In the genomic region with DNA sequence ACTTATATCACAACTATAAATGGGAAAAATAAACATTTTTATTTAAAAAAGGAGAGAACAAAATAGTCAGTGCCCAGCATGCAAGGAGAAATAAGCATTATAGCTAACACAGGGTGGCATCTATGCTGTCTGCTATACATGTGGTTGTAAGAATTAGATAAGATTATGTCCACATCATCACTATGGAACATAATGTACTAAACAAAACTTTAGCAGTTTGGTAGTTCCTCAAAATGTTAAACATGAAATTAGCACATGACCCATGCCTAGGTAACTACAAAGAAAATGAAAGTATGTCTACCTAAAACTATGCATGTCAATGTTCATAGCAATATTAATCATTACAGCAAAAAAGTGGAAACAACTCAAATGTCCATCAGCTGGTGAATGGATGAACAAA, we compare ENCODE assay signal across 19 cellular contexts. TPM values are rescaled to one million over a fixed set of nuclear protein-coding genes. Genes with fewer than 3 reads are reported as not detected.
DNase-seq lines count a peak whose midpoint lies in the region; ATAC-seq and TF ChIP-seq lines count a peak whose summit lies in the region.
"Had no signal": no experiment of that assay in that cellular context is flagged by ENCODE, and none has a peak within 500 bp of the region (broad histone marks: within the 10 kb centered on the region; RNA-seq: fewer than 3 reads in every experiment).

No MANE protein-coding gene starts in this region.

- peaks cover 30% of the 10 kb centered on the region for H3K36me3 Mint-ChIP-seq in activated CD8-positive, alpha-beta memory T cell treated with anti-CD3 and anti-CD28 coated beads, Interleukin-2, amount 10 ng/mL, durations not matched to agents 7 days and 5 days

- CTCF ChIA-PET in activated CD8-positive, alpha-beta memory T cell treated with anti-CD3 and anti-CD28 coated beads, Interleukin-2, amount 10 ng/mL, durations not matched to agents 7 days and 5 days (lab: Charles Lee): no interaction called here

- DNase-seq in NOMO-1 treated with DMSO at 0.1 percent for 48 hours (lab: John Stamatoyannopoulos, UW; ENCODE audit: unreplicated experiment) (peak; percentile 19), NOMO-1 treated with dmso at 0.1 percent for 144 hours (lab: John Stamatoyannopoulos, UW; ENCODE audit: unreplicated experiment) (no peak), choroid plexus epithelial cell (ENCODE audit: low read depth) (peak; percentile 10), upper lobe of right lung (no peak), NCI-H1436 treated with DMSO at 0.1 percent for 48 hours (lab: John Stamatoyannopoulos, UW) (no peak)
- no peak for DNase-seq in activated CD8-positive, alpha-beta memory T cell treated with anti-CD3 and anti-CD28 coated beads, Interleukin-2, amount 10 ng/mL, durations not matched to agents 7 days and 5 days
- no peak for DNase-seq in activated CD4-positive, CD25-positive, alpha-beta regulatory T cell (lab: John Stamatoyannopoulos, UW)
- DNase-seq: CD4-positive, alpha-beta memory T cell; DMS153; MG63; NCI-H1105; NCI-H2081 treated with DMSO at 0.1 percent for 48 hours; NCI-H2171 treated with DMSO at 0.1 percent for 48 hours; NCI-H446; NCI-H526 had no signal

- H2AFZ ChIP-seq in OCI-LY3 (ENCODE audit: low read depth, low read length): no peak overlapping the region

- H3K27ac Mint-ChIP-seq in activated CD8-positive, alpha-beta memory T cell treated with anti-CD3 and anti-CD28 coated beads, Interleukin-2, amount 10 ng/mL, durations not matched to agents 7 days and 5 days: no peak overlapping the region
- H3K27ac Mint-ChIP-seq: CD4-positive, alpha-beta memory T cell had no signal

- ATAC-seq in upper lobe of right lung: peak; percentile 78
- no peak for ATAC-seq in activated CD8-positive, alpha-beta memory T cell treated with anti-CD3 and anti-CD28 coated beads, Interleukin-2, amount 10 ng/mL, durations not matched to agents 7 days and 5 days
- ATAC-seq: SK-N-SH treated with all-trans-retinoic acid at 6 μM for 48 hours had no signal

- H3K9me3 ChIP-seq in OCI-LY3 (ENCODE audit: insufficient read depth, low read length) (no peaks in the 10 kb centered on the region), upper lobe of right lung (no peaks in the 10 kb centered on the region)
- H3K9me3 ChIP-seq: BLaER1 treated with 17β-estradiol and CSF1 and Interleukin-3, amounts not matched to agents 10 nM and 100 nM; MG63 had no signal

- no peak overlapping the region for H3K9ac ChIP-seq in OCI-LY3 (ENCODE audit: low read length)
- H3K9ac ChIP-seq: BLaER1 treated with 17β-estradiol and CSF1 and Interleukin-3, amounts not matched to agents 10 nM and 100 nM had no signal

- H3K79me2 ChIP-seq in OCI-LY3 (ENCODE audit: low read length): no peaks in the 10 kb centered on the region

- H3K4me1 Mint-ChIP-seq in activated CD8-positive, alpha-beta memory T cell treated with anti-CD3 and anti-CD28 coated beads, Interleukin-2, amount 10 ng/mL, durations not matched to agents 7 days and 5 days: no peaks in the 10 kb centered on the region

- H3K4me3 ChIP-seq in OCI-LY3 (ENCODE audit: low read length): no peak overlapping the region
- H3K4me3 ChIP-seq in choroid plexus epithelial cell (ENCODE audit: low read depth, low read length): no peak overlapping the region
- H3K4me3 ChIP-seq in upper lobe of right lung: no peak overlapping the region
- H3K4me3 ChIP-seq: BLaER1 treated with 17β-estradiol and CSF1 and Interleukin-3, amounts not matched to agents 10 nM and 100 nM; MG63 had no signal

- H3K27me3 Mint-ChIP-seq in activated CD8-positive, alpha-beta memory T cell treated with anti-CD3 and anti-CD28 coated beads, Interleukin-2, amount 10 ng/mL, durations not matched to agents 7 days and 5 days: no peaks in the 10 kb centered on the region
- H3K27me3 Mint-ChIP-seq: CD4-positive, alpha-beta memory T cell had no signal

- 0 out of 2 replicates have a peak overlapping the region, but pooled peaks have one; percentile 7 for H3K4me2 ChIP-seq in OCI-LY3 (ENCODE audit: low read length)
- H3K4me2 ChIP-seq: BLaER1 treated with 17β-estradiol and CSF1 and Interleukin-3, amounts not matched to agents 10 nM and 100 nM had no signal

- H3K9me3 Mint-ChIP-seq in activated CD8-positive, alpha-beta memory T cell treated with anti-CD3 and anti-CD28 coated beads, Interleukin-2, amount 10 ng/mL, durations not matched to agents 7 days and 5 days (ENCODE audit: low read depth): no peaks in the 10 kb centered on the region
- H3K9me3 Mint-ChIP-seq: CD4-positive, alpha-beta memory T cell had no signal

- TF ChIP-seq CTCF in OCI-LY3 (IDR thresholded peaks at IDR 0.05; ENCODE audit: low read depth, low read length): no peak
- TF ChIP-seq CTCF in choroid plexus epithelial cell (conservative IDR thresholded peaks at IDR 0.05; ENCODE audit: low read depth, low read length): no peak
- no peak for TF ChIP-seq CTCF in upper lobe of right lung (IDR thresholded peaks at IDR 0.05)

- H3K27me3 ChIP-seq in OCI-LY3 (ENCODE audit: low read depth, low read length) (no peaks in the 10 kb centered on the region), upper lobe of right lung (no peaks in the 10 kb centered on the region)
- H3K27me3 ChIP-seq: BLaER1 treated with 17β-estradiol and CSF1 and Interleukin-3, amounts not matched to agents 10 nM and 100 nM; MG63 had no signal

- H3K4me1 ChIP-seq in OCI-LY3 (ENCODE audit: low read length): peaks cover 4% of the 10 kb centered on the region; the same call in 1 of the 2 replicates
- H3K4me1 ChIP-seq in upper lobe of right lung: no peaks in the 10 kb centered on the region
- H3K4me1 ChIP-seq: BLaER1 treated with 17β-estradiol and CSF1 and Interleukin-3, amounts not matched to agents 10 nM and 100 nM had no signal

- H3K4me3 Mint-ChIP-seq in activated CD8-positive, alpha-beta memory T cell treated with anti-CD3 and anti-CD28 coated beads, Interleukin-2, amount 10 ng/mL, durations not matched to agents 7 days and 5 days: no peak overlapping the region
- H3K4me3 Mint-ChIP-seq: CD4-positive, alpha-beta memory T cell had no signal

- H3K36me3 ChIP-seq in OCI-LY3 (replicated peaks; ENCODE audit: low read depth, low read length) (peaks cover 25% of the 10 kb centered on the region), upper lobe of right lung (no peaks in the 10 kb centered on the region)

- H3K27ac ChIP-seq in OCI-LY3 (ENCODE audit: low read length) (no peak overlapping the region), upper lobe of right lung (no peak overlapping the region)
- H3K27ac ChIP-seq: 22Rv1; BLaER1 treated with 17β-estradiol and CSF1 and Interleukin-3, amounts not matched to agents 10 nM and 100 nM had no signal

- H4K20me1 ChIP-seq in OCI-LY3 (ENCODE audit: insufficient read depth, low read length): no peaks in the 10 kb centered on the region
- H4K20me1 ChIP-seq: BLaER1 treated with 17β-estradiol and CSF1 and Interleukin-3, amounts not matched to agents 10 nM and 100 nM had no signal

- intact Hi-C loops in upper lobe of right lung (cut with DNase I): no loop called here

RNA-seq across cellular contexts. Expression of a gene that starts 28.7 kb away (rescaled TPM):
- total RNA-seq in upper lobe of right lung: 23.1 TPM
- 10 to 100 TPM in 1 of 2 experiments, 1 to 10 TPM in 1; 9.7 to 12.4 TPM for total RNA-seq in activated CD8-positive, alpha-beta memory T cell treated with anti-CD3 and anti-CD28 coated beads, Interleukin-2, amount 10 ng/mL, durations not matched to agents 7 days and 5 days

RNA-seq across cellular contexts. Expression of a gene that starts 36.0 kb away (rescaled TPM):
- 5.2 TPM for total RNA-seq in upper lobe of right lung
- total RNA-seq in activated CD8-positive, alpha-beta memory T cell treated with anti-CD3 and anti-CD28 coated beads, Interleukin-2, amount 10 ng/mL, durations not matched to agents 7 days and 5 days: 10 to 100 TPM; 53.3 to 60.2 TPM

Comparison
In these comparisons a context has a peak if more than half of its experiments do, and no peak if none do; other contexts are left out.
1. DNase-seq: peak in NOMO-1 treated with DMSO at 0.1 percent for 48 hours (single experiment) and choroid plexus epithelial cell (single experiment); none in NOMO-1 treated with dmso at 0.1 percent for 144 hours (single experiment), upper lobe of right lung (single experiment), activated CD8-positive, alpha-beta memory T cell treated with anti-CD3 and anti-CD28 coated beads, Interleukin-2, amount 10 ng/mL, durations not matched to agents 7 days and 5 days (single experiment), activated CD4-positive, CD25-positive, alpha-beta regulatory T cell (0 of 4) and NCI-H1436 treated with DMSO at 0.1 percent for 48 hours (single experiment).